Comparison of ENCODE assay signal across 22 cellular contexts in genomic region chr3:14880486-14881179, GRCh38.
DNase-seq lines count a peak whose midpoint lies in the region; ATAC-seq, FAIRE-seq and TF ChIP-seq lines count a peak whose summit lies in the region.
"Had no signal": no experiment of that assay in that cellular context is flagged by ENCODE, and none has a peak within 500 bp of the region (broad histone marks: within the 10 kb centered on the region; RNA-seq: fewer than 3 reads in every experiment).

No MANE protein-coding gene starts in this region.

- 89% methylated on average over 11 of the region's 11 CpGs; no CpG with 5 or more reads in 1 of the 2 experiments for WGBS in H1 (ENCODE audit: extremely low coverage in 1 of 2, insufficient coverage in 1 of 2, insufficient read length in 1 of 2, insufficient replicate concordance in 2 of 2, low coverage in 1 of 2, low lambda C conversion rate in 2 of 2, missing lambda C conversion rate in 1 of 2), 2 experiments

- no peak overlapping the region for H3K4me3 Mint-ChIP-seq in activated CD8-positive, alpha-beta memory T cell treated with anti-CD3 and anti-CD28 coated beads, Interleukin-2, amount 10 ng/mL, durations not matched to agents 7 days and 5 days
- H3K4me3 Mint-ChIP-seq in T-cell = peak overlapping the region; percentile 2 to 65 (median 3)
- H3K4me3 Mint-ChIP-seq: CD4-positive, CD25-positive, alpha-beta regulatory T cell had no signal

- peaks cover 0 to 21% (median 12%) of the 10 kb centered on the region in 4 experiments; a peak in 6 of 7 replicates for H3K4me1 ChIP-seq in H1 (replicated peaks in 1 of 4; ENCODE audit: control insufficient read depth in 3 of 4, insufficient read depth in 4 of 4, low read length in 3 of 4)
- H3K4me1 ChIP-seq: SJSA1, testis had no signal

- no peak overlapping the region for H4K91ac ChIP-seq in H1 (replicated peaks; ENCODE audit: insufficient read length, low read length)

- no peaks in the 10 kb centered on the region for H3K79me2 ChIP-seq in H1 (ENCODE audit: control insufficient read depth in 1 of 2, insufficient read depth in 2 of 2, low read length in 2 of 2)

- no peak overlapping the region for H3K23ac ChIP-seq in H1 (ENCODE audit: insufficient read length)

- H3K4me2 ChIP-seq in H1 (ENCODE audit: insufficient read depth in 1 of 2, low read depth in 2 of 2, low read length in 2 of 2) = no peak overlapping the region; a peak in 1 of 4 replicates
- H3K4me2 ChIP-seq: KMS-11, PC-9 had no signal

- H3K23me2 ChIP-seq in H1 (ENCODE audit: low read depth, low read length) = no peaks in the 10 kb centered on the region

- H3K79me1 ChIP-seq in H1 (ENCODE audit: low read depth, low read length) = no peaks in the 10 kb centered on the region

- H3K36me3 Mint-ChIP-seq in activated CD8-positive, alpha-beta memory T cell treated with anti-CD3 and anti-CD28 coated beads, Interleukin-2, amount 10 ng/mL, durations not matched to agents 7 days and 5 days = no peaks in the 10 kb centered on the region
- H3K36me3 Mint-ChIP-seq in T-cell = no peaks in the 10 kb centered on the region
- H3K36me3 Mint-ChIP-seq: CD4-positive, CD25-positive, alpha-beta regulatory T cell had no signal

- no peak overlapping the region for H2BK120ac ChIP-seq in H1 (replicated peaks; ENCODE audit: low read depth, low read length)

- no peak for TF ChIP-seq CTCF in H1 (IDR thresholded peaks at IDR 0.05; ENCODE audit: control extremely low read depth in 1 of 3, insufficient read depth in 1 of 3, low read depth in 1 of 3, low read length in 3 of 3)

- CTCF ChIA-PET in activated CD8-positive, alpha-beta memory T cell treated with anti-CD3 and anti-CD28 coated beads, Interleukin-2, amount 10 ng/mL, durations not matched to agents 7 days and 5 days (lab: Charles Lee) = no interaction called here
- CTCF ChIA-PET in T-cell (lab: Charles Lee) = no interaction called here
- CTCF ChIA-PET in H1 (lab: Charles Lee; ENCODE audit: partially characterized antibody) = interaction anchor here (1.0 to 2.6 kb wide), 7 partner anchors 10 to 99 kb away, joined by 3 to 10 read pairs (median 6); no protein-coding TSS in a partner anchor

- no peak overlapping the region for H3K27ac ChIP-seq in H1 (ENCODE audit: low read depth, low read length)
- H3K27ac ChIP-seq: KMS-11, PC-9, SJSA1, testis had no signal

- peaks cover 51% of the 10 kb centered on the region for H3K4me1 Mint-ChIP-seq in activated CD8-positive, alpha-beta memory T cell treated with anti-CD3 and anti-CD28 coated beads, Interleukin-2, amount 10 ng/mL, durations not matched to agents 7 days and 5 days
- peaks cover 66 to 78% (median 77%) of the 10 kb centered on the region in 3 donors for H3K4me1 Mint-ChIP-seq in T-cell

- H2BK5ac ChIP-seq in H1 (ENCODE audit: low read depth, low read length) = 0 out of 2 replicates have a peak overlapping the region, but pooled peaks have one; percentile 16

- peaks cover 10% of the 10 kb centered on the region for H3K27me3 Mint-ChIP-seq in activated CD8-positive, alpha-beta memory T cell treated with anti-CD3 and anti-CD28 coated beads, Interleukin-2, amount 10 ng/mL, durations not matched to agents 7 days and 5 days
- H3K27me3 Mint-ChIP-seq in T-cell = no peaks in the 10 kb centered on the region

- no peak overlapping the region for H4K5ac ChIP-seq in H1 (ENCODE audit: insufficient read length, low read depth, low read length)

- no peaks in the 10 kb centered on the region for H3K9me3 Mint-ChIP-seq in activated CD8-positive, alpha-beta memory T cell treated with anti-CD3 and anti-CD28 coated beads, Interleukin-2, amount 10 ng/mL, durations not matched to agents 7 days and 5 days (ENCODE audit: low read depth)
- no peaks in the 10 kb centered on the region for H3K9me3 Mint-ChIP-seq in T-cell

- H4K20me1 ChIP-seq in H1 (replicated peaks in 1 of 2; ENCODE audit: control insufficient read depth in 1 of 2, insufficient read depth in 2 of 2, low read length in 2 of 2) = no peaks in the 10 kb centered on the region

- no peak for TF ChIP-seq EP300 in H1 (IDR thresholded peaks at IDR 0.05; ENCODE audit: borderline replicate concordance in 1 of 2, low read depth in 2 of 2, low read length in 2 of 2)

- no peak overlapping the region for H3K18ac ChIP-seq in H1 (ENCODE audit: extremely low read depth, low read length)

- no peaks in the 10 kb centered on the region for H3K36me3 ChIP-seq in H1 (ENCODE audit: control insufficient read depth in 2 of 4, insufficient read depth in 4 of 4, low read length in 3 of 4)
- H3K36me3 ChIP-seq: SJSA1 had no signal

- no peak overlapping the region for H2AFZ ChIP-seq in H1 (ENCODE audit: low read length)
- H2AFZ ChIP-seq: PC-9 had no signal

- TF ChIP-seq POLR2A in H1 (IDR thresholded peaks at IDR 0.05; ENCODE audit: control extremely low read depth in 1 of 2, low read depth in 2 of 2, low read length in 2 of 2) = no peak

- POLR2A ChIA-PET in T-cell (lab: Charles Lee) (no interaction called here), H1 (lab: Charles Lee; ENCODE audit: partially characterized antibody) (interaction anchor here (1.0 kb wide), 1 partner anchor 34 kb away, joined by 3 read pairs; no protein-coding TSS in a partner anchor)

- H3K9me3 ChIP-seq in H1 (ENCODE audit: insufficient read depth in 2 of 2, low read depth in 1 of 2, low read length in 1 of 2) = no peaks in the 10 kb centered on the region
- H3K9me3 ChIP-seq: SJSA1, testis had no signal

- H3K56ac ChIP-seq in H1 (replicated peaks; ENCODE audit: insufficient read length, low read depth, low read length) = no peak overlapping the region

- no peak overlapping the region for H2BK20ac ChIP-seq in H1 (ENCODE audit: low read length)

- FAIRE-seq in H1 (lab: Jason Lieb, UNC) = no peak
- FAIRE-seq: keratinocyte had no signal

- H3K14ac ChIP-seq in H1 (ENCODE audit: insufficient read length) = no peak overlapping the region

- ATAC-seq in activated CD8-positive, alpha-beta memory T cell treated with anti-CD3 and anti-CD28 coated beads, Interleukin-2, amount 10 ng/mL, durations not matched to agents 7 days and 5 days = peak; percentile 20
- ATAC-seq in T-cell (replicated peaks in 1 of 4) (no peak), HG02840 (IDR thresholded peaks at IDR 0.05; ENCODE audit: low FRiP score, unreplicated experiment) (no peak)

- no peak overlapping the region for H3K4me3 ChIP-seq in H1 (ENCODE audit: extremely low read depth in 1 of 4, insufficient read depth in 2 of 4, low read depth in 3 of 4, low read length in 4 of 4)
- H3K4me3 ChIP-seq: PC-9, SJSA1, testis had no signal

- no peak overlapping the region for H2BK12ac ChIP-seq in H1 (ENCODE audit: low read depth, low read length)

- H4K8ac ChIP-seq in H1 (ENCODE audit: extremely low read depth, insufficient read depth, low read length) = no peak overlapping the region

- no peak overlapping the region for H3K4ac ChIP-seq in H1 (replicated peaks; ENCODE audit: insufficient read length, low read depth, low read length)

- no peak overlapping the region for H3K9ac ChIP-seq in H1 (replicated peaks in 1 of 4; ENCODE audit: extremely low read depth in 1 of 4, low read depth in 3 of 4, low read length in 3 of 4)
- H3K9ac ChIP-seq: KMS-11 had no signal

- TF ChIP-seq RAD21 in H1 (IDR thresholded peaks at IDR 0.05 in 1 of 2, conservative IDR thresholded peaks at IDR 0.05 in 1 of 2; ENCODE audit: low read depth in 2 of 2, low read length in 2 of 2) = no peak

- DNase-seq in activated CD8-positive, alpha-beta memory T cell treated with anti-CD3 and anti-CD28 coated beads, Interleukin-2, amount 10 ng/mL, durations not matched to agents 7 days and 5 days = no peak
- DNase-seq in activated CD8-positive, alpha-beta memory T cell treated with anti-CD3 and anti-CD28 coated beads for 24 hours = no peak
- peak; percentile 75 for DNase-seq in D341Med (ENCODE audit: low spot score)
- DNase-seq in T-cell = no peak
- no peak for DNase-seq in H1 (ENCODE audit: low read depth in 1 of 2, low spot score in 2 of 2)
- DNase-seq in NCI-H1436 treated with DMSO at 0.1 percent for 48 hours (lab: John Stamatoyannopoulos, UW) = no peak
- DNase-seq in DMS53 treated with DMSO at 0.1 percent for 48 hours (lab: John Stamatoyannopoulos, UW; ENCODE audit: unreplicated experiment) = no peak
- DNase-seq: activated CD4-positive, CD25-positive, alpha-beta regulatory T cell treated with anti-CD3 and anti-CD28 coated beads, Interleukin-2, amount 50 U/mL, for 72 hours; CD4-positive, CD25-positive, alpha-beta regulatory T cell; erythroblast; foreskin melanocyte; hypothalamus; mammary epithelial cell; NCI-H1092; NCI-H748 treated with DMSO at 0.1 percent for 48 hours; PC-9; T1000; testis had no signal

- no peaks in the 10 kb centered on the region for H3K27me3 ChIP-seq in H1 (replicated peaks in 1 of 4; ENCODE audit: control insufficient read depth in 3 of 4, extremely low read depth in 1 of 4, insufficient read depth in 3 of 4, low read length in 3 of 4)
- H3K27me3 ChIP-seq: SJSA1, testis had no signal

- H2BK15ac ChIP-seq in H1 (ENCODE audit: low read length) = no peak overlapping the region

- peak overlapping the region; percentile 43; the same call in 1 of the 2 replicates for H2AK5ac ChIP-seq in H1 (ENCODE audit: low read depth, low read length)

- peak overlapping the region; percentile 2 for H3K27ac Mint-ChIP-seq in activated CD8-positive, alpha-beta memory T cell treated with anti-CD3 and anti-CD28 coated beads, Interleukin-2, amount 10 ng/mL, durations not matched to agents 7 days and 5 days
- peak overlapping the region; percentile 82 to 90 for H3K27ac Mint-ChIP-seq in T-cell

TF ChIP-seq in H1, 55 proteins besides CTCF, POLR2A, EP300 and RAD21:
- TF ChIP-seq POLR2AphosphoS5 (IDR thresholded peaks at IDR 0.05; ENCODE audit: low read depth, low read length) (no peak), SP2 (IDR thresholded peaks at IDR 0.05; ENCODE audit: low read length) (no peak), EGR1 (IDR thresholded peaks at IDR 0.05; ENCODE audit: borderline replicate concordance, low read depth, low read length) (no peak), TAF1 (IDR thresholded peaks at IDR 0.05; ENCODE audit: low read depth, low read length) (no peak), JUN (IDR thresholded peaks at IDR 0.05; ENCODE audit: low read depth, low read length) (no peak)
